12 cellular contexts compared by ENCODE assay signal in genomic region chr16:28202147-28202746, GRCh38. TPM values are rescaled to one million over a fixed set of nuclear protein-coding genes. Genes with fewer than 3 reads are reported as not detected.
DNase-seq lines count a peak whose midpoint lies in the region; ATAC-seq and TF ChIP-seq lines count a peak whose summit lies in the region.
"Had no signal": no experiment of that assay in that cellular context is flagged by ENCODE, and none has a peak within 500 bp of the region (broad histone marks: within the 10 kb centered on the region; RNA-seq: fewer than 3 reads in every experiment).

No MANE protein-coding gene starts in this region.

- H3K36me3 ChIP-seq in tibial artery: peaks cover 23 to 65% (median 35%) of the 10 kb centered on the region in 3 donors

- H3K27ac Mint-ChIP-seq in endothelial cell (ENCODE audit: unreplicated experiment): no peak overlapping the region

- ATAC-seq in HG03432 (IDR thresholded peaks at IDR 0.05; ENCODE audit: unreplicated experiment): no peak
- ATAC-seq in HG03439 (IDR thresholded peaks at IDR 0.05; ENCODE audit: unreplicated experiment): no peak
- ATAC-seq: left ventricle myocardium superior had no signal

- H3K9me3 ChIP-seq in tibial artery: no peaks in the 10 kb centered on the region

- peaks cover 0 to 5% (median 0%) of the 10 kb centered on the region in 4 donors for H3K4me1 ChIP-seq in tibial artery

- H3K27ac ChIP-seq in tibial artery: no peak overlapping the region
- H3K27ac ChIP-seq: epithelial cell of prostate had no signal

- H3K27me3 Mint-ChIP-seq in endothelial cell (ENCODE audit: unreplicated experiment): no peaks in the 10 kb centered on the region

- H3K9me3 Mint-ChIP-seq in endothelial cell (ENCODE audit: unreplicated experiment): no peaks in the 10 kb centered on the region

- H3K4me3 Mint-ChIP-seq in endothelial cell (ENCODE audit: unreplicated experiment): peak overlapping the region; percentile 17

- H3K27me3 ChIP-seq in tibial artery: no peaks in the 10 kb centered on the region

- peak; percentile 35 for DNase-seq in A172 (ENCODE audit: low spot score)
- no peak for DNase-seq in GM12865 (ENCODE audit: low read depth)
- DNase-seq in SKM-1 (lab: John Stamatoyannopoulos, UW; ENCODE audit: unreplicated experiment): peak; percentile 17
- no peak for DNase-seq in endothelial cell (ENCODE audit: low spot score)
- DNase-seq in HuH-7 (ENCODE audit: low spot score): no peak
- no peak for DNase-seq in tibial artery
- DNase-seq: left ventricle myocardium superior, NCI-H1048, Right ventricle myocardium superior had no signal

- H3K4me3 ChIP-seq in GM12865 (ENCODE audit: low read depth, low read length): no peak overlapping the region
- no peak overlapping the region for H3K4me3 ChIP-seq in tibial artery

- peaks cover 3% of the 10 kb centered on the region for H3K4me1 Mint-ChIP-seq in endothelial cell (ENCODE audit: unreplicated experiment)

- TF ChIP-seq CTCF in GM12865 (IDR thresholded peaks at IDR 0.05; ENCODE audit: insufficient read depth, low read depth, low read length, missing control alignments) (peak; percentile 17), endothelial cell (IDR thresholded peaks at IDR 0.05; ENCODE audit: unreplicated experiment) (no peak), tibial artery (IDR thresholded peaks at IDR 0.05) (no peak)

- peaks cover 16% of the 10 kb centered on the region for H3K36me3 Mint-ChIP-seq in endothelial cell (ENCODE audit: low read depth, unreplicated experiment)

- intact Hi-C loops in tibial artery (cut with DNase I; ENCODE audit: low total_unique reads): no loop called here

RNA-seq across cellular contexts. Expression of gene XPO6, which starts 9.5 kb away (rescaled TPM):
- 127 and 151 TPM in 2 replicates for total RNA-seq in A172 (2014; rRNA removed; shearing (Covaris generic))
- total RNA-seq in endothelial cell (ENCODE audit: unreplicated experiment): 155 TPM

Comparison
In these comparisons a context has a peak if more than half of its experiments do, and no peak if none do; other contexts are left out.
1. DNase-seq: peak in A172 (single experiment) and SKM-1 (single experiment); none in GM12865 (single experiment), endothelial cell (single experiment), HuH-7 (single experiment) and tibial artery (0 of 2).